1 cellular context compared by ENCODE assay signal in genomic region chr13:97976551-97977375, GRCh38.
TF ChIP-seq lines count a peak whose summit lies in the region.

No MANE protein-coding gene starts in this region.

TF ChIP-seq in GM12878, 131 proteins besides CTCF, POLR2A, EP300 and RAD21 (continued from another document and continues in another):
- no peak for TF ChIP-seq SP1 (IDR thresholded peaks at IDR 0.05; ENCODE audit: low read depth, low read length)
- no peak for TF ChIP-seq PRDM15 (CRISPR knock-in tag; IDR thresholded peaks at IDR 0.05)
- peak; percentile 34; the same call in 1 of the 2 replicates for TF ChIP-seq EED (IDR thresholded peaks at IDR 0.05; ENCODE audit: low read depth)
- no peak for TF ChIP-seq CREM (IDR thresholded peaks at IDR 0.05; ENCODE audit: low read depth)
- TF ChIP-seq CEBPZ (IDR thresholded peaks at IDR 0.05; ENCODE audit: low read depth, low read length) = no peak
- TF ChIP-seq ZNF384 (IDR thresholded peaks at IDR 0.05; ENCODE audit: borderline replicate concordance, low read depth, low read length) = no peak
- TF ChIP-seq NFIC (IDR thresholded peaks at IDR 0.05; ENCODE audit: low read depth, low read length) = no peak
- TF ChIP-seq TCF3 (IDR thresholded peaks at IDR 0.05; ENCODE audit: borderline replicate concordance, insufficient read depth, low read depth, low read length) = no peak
- no peak for TF ChIP-seq SREBF1 (IDR thresholded peaks at IDR 0.05; ENCODE audit: low read length)
- TF ChIP-seq NR2C1 (IDR thresholded peaks at IDR 0.05) = 0 out of 2 replicates have a peak, but pooled peaks have one; percentile 0
- TF ChIP-seq STAT1 (conservative IDR thresholded peaks at IDR 0.05) = no peak
- no peak for TF ChIP-seq SUPT20H (IDR thresholded peaks at IDR 0.05; ENCODE audit: borderline replicate concordance, control insufficient read depth, low read depth, low read length)
- no peak for TF ChIP-seq POU2F2 (IDR thresholded peaks at IDR 0.05; ENCODE audit: borderline replicate concordance, low read depth, low read length)
- no peak for TF ChIP-seq ZNF592 (IDR thresholded peaks at IDR 0.05)
- no peak for TF ChIP-seq SUZ12 (IDR thresholded peaks at IDR 0.05; ENCODE audit: unreplicated experiment)
- TF ChIP-seq HSF1 (IDR thresholded peaks at IDR 0.05; ENCODE audit: low read depth, low read length) = no peak
- TF ChIP-seq GABPA (IDR thresholded peaks at IDR 0.05; ENCODE audit: low read depth) = no peak
- no peak for TF ChIP-seq BCLAF1 (IDR thresholded peaks at IDR 0.05)
- no peak; the same call in 1 of the 2 replicates for TF ChIP-seq MXI1 (IDR thresholded peaks at IDR 0.05; ENCODE audit: low read depth, low read length)
- TF ChIP-seq E2F4 (IDR thresholded peaks at IDR 0.05; ENCODE audit: low read depth, low read length) = no peak
- 0 out of 2 replicates have a peak, but pooled peaks have one; percentile 8 for TF ChIP-seq SIN3A (IDR thresholded peaks at IDR 0.05; ENCODE audit: low read depth, low read length)
- TF ChIP-seq RBBP5 (conservative IDR thresholded peaks at IDR 0.05) = no peak; the same call in 1 of the 2 replicates
- no peak for TF ChIP-seq NR2F1 (conservative IDR thresholded peaks at IDR 0.05)
- no peak for TF ChIP-seq CBX3 (IDR thresholded peaks at IDR 0.05; ENCODE audit: borderline replicate concordance, low read depth)
- TF ChIP-seq JUND (IDR thresholded peaks at IDR 0.05; ENCODE audit: low read depth, low read length) = no peak
- TF ChIP-seq YY1 (IDR thresholded peaks at IDR 0.05; ENCODE audit: low read depth, low read length) = peak; percentile 94
- no peak for TF ChIP-seq SMC3 (IDR thresholded peaks at IDR 0.05; ENCODE audit: borderline replicate concordance, low read length)
- 0 out of 2 replicates have a peak, but pooled peaks have one; percentile 53 for TF ChIP-seq SMARCA5 (IDR thresholded peaks at IDR 0.05)
- TF ChIP-seq CUX1 (IDR thresholded peaks at IDR 0.05; ENCODE audit: insufficient replicate concordance, low read depth, low read length) = no peak
- no peak for TF ChIP-seq ZNF274 (IDR thresholded peaks at IDR 0.05; ENCODE audit: insufficient read depth, insufficient read length)
- no peak for TF ChIP-seq BMI1 (IDR thresholded peaks at IDR 0.05; ENCODE audit: borderline replicate concordance)
